In the genomic region with DNA sequence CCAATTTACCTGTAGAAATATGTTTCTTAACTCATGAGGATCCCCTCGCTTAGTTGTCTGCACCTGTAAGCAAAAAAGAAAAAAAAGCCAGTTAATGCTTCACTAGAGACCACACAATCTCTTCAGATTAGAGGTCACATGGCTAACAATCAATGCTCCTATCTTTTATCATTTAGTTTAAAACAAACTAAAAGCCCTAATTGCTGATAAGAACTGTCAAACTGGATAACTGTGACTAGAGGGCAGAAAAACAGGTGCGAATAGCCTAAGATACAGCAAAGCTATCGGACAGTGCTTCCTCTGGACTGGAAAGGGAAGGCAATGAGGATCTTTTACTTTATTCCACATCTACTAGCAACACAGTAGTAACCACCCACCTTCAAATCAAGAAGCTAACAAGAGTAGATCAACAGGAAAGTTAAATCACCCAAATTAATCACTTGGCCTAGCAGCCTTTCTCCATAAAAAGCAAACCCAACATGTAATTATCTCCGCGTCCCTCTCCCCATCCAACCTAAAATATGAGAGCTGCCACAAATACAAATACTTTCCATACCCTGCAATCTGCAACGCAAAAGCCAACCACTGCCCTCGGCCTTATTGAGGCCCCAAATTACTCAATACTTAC, we compare ENCODE assay signal across 9 cellular contexts. TPM values are rescaled to one million over a fixed set of nuclear protein-coding genes. Genes with fewer than 3 reads are reported as not detected.
DNase-seq lines count a peak whose midpoint lies in the region; ATAC-seq and TF ChIP-seq lines count a peak whose summit lies in the region.
"Had no signal": no experiment of that assay in that cellular context is flagged by ENCODE, and none has a peak within 500 bp of the region (broad histone marks: within the 10 kb centered on the region; RNA-seq: fewer than 3 reads in every experiment).

No MANE protein-coding gene starts in this region.

- no peaks in the 10 kb centered on the region for H3K9me2 ChIP-seq in SU-DHL-6 (replicated peaks; ENCODE audit: insufficient read depth, low read length)

- peak overlapping the region; percentile 32 for H3K27ac ChIP-seq in SU-DHL-6 (ENCODE audit: low read depth, low read length)
- peak overlapping the region; percentile 74 to 88 (median 86) for H3K27ac ChIP-seq in gastroesophageal sphincter

- intact Hi-C loops in Right ventricle myocardium superior (cut with DNase I) (no loop called here), cardiac septum (cut with DNase I) (no loop called here)

- H3K4me2 ChIP-seq in SU-DHL-6 (ENCODE audit: low read depth, low read length, poor library complexity, severe bottlenecking): peak overlapping the region; percentile 88

- ATAC-seq in Right ventricle myocardium superior (ENCODE audit: poor library complexity) (peak; percentile 30), gastroesophageal sphincter (no peak), GM19452 (IDR thresholded peaks at IDR 0.05; ENCODE audit: unreplicated experiment) (no peak)

- TF ChIP-seq CTCF in SU-DHL-6 (IDR thresholded peaks at IDR 0.05; ENCODE audit: insufficient read depth, low read length, poor library complexity, severe bottlenecking) (no peak), gastroesophageal sphincter (IDR thresholded peaks at IDR 0.05) (no peak)

- H2AFZ ChIP-seq in SU-DHL-6 (ENCODE audit: low read depth, low read length, severe bottlenecking): peak overlapping the region; percentile 90

- H4K20me1 ChIP-seq in SU-DHL-6 (ENCODE audit: low read depth, low read length): no peaks in the 10 kb centered on the region

- TF ChIP-seq POLR2A in gastroesophageal sphincter (IDR thresholded peaks at IDR 0.05): no peak

- peaks cover 5 to 69% (median 5%) of the 10 kb centered on the region in 3 donors for H3K4me1 ChIP-seq in gastroesophageal sphincter

- peak overlapping the region; percentile 83 for H3K9ac ChIP-seq in SU-DHL-6 (ENCODE audit: low read length)

- H3K79me2 ChIP-seq in SU-DHL-6 (ENCODE audit: insufficient read depth, low read length): peaks cover 52% of the 10 kb centered on the region

- H3K36me3 ChIP-seq in SU-DHL-6 (ENCODE audit: low read length) (peaks cover 10% of the 10 kb centered on the region; the same call in 1 of the 2 replicates), gastroesophageal sphincter (peaks cover 0 to 8% of the 10 kb centered on the region in 2 donors)

- WGBS in gastroesophageal sphincter (ENCODE audit: low coverage in 1 of 2), 2 donors: 15 to 24% methylated on average over 7 of the region's 7 CpGs

- H3F3A ChIP-seq in SU-DHL-6 (ENCODE audit: insufficient read depth): no peaks in the 10 kb centered on the region

- DNase-seq in Right ventricle myocardium superior (no peak), cardiac septum (ENCODE audit: low spot score) (no peak), putamen (ENCODE audit: low spot score) (peak; percentile 16), NCI-H1436 treated with DMSO at 0.1 percent for 48 hours (lab: John Stamatoyannopoulos, UW) (no peak)
- no peak for DNase-seq in effector CD4-positive, alpha-beta T cell

- no peak for TF ChIP-seq EP300 in gastroesophageal sphincter (IDR thresholded peaks at IDR 0.05)

- peak overlapping the region; percentile 78 for H3K4me3 ChIP-seq in SU-DHL-6 (ENCODE audit: insufficient read depth, low read length, poor library complexity, severe bottlenecking)
- H3K4me3 ChIP-seq in gastroesophageal sphincter: peak overlapping the region; percentile 82 to 94

- no peaks in the 10 kb centered on the region for H3K9me3 ChIP-seq in SU-DHL-6 (ENCODE audit: insufficient read depth, low read length)
- no peaks in the 10 kb centered on the region for H3K9me3 ChIP-seq in gastroesophageal sphincter

- H3K27me3 ChIP-seq in SU-DHL-6 (ENCODE audit: low read length) (no peaks in the 10 kb centered on the region), gastroesophageal sphincter (no peaks in the 10 kb centered on the region)
- H3K27me3 ChIP-seq: foreskin keratinocyte had no signal

RNA-seq across cellular contexts. Expression of a gene that starts 0.7 kb away (rescaled TPM):
- 107 TPM for total RNA-seq in Right ventricle myocardium superior
- 91.2 TPM for total RNA-seq in cardiac septum
- 10 to 100 TPM; 54.9 to 82.7 (median 70.5) TPM for total RNA-seq in gastroesophageal sphincter

RNA-seq across cellular contexts. Expression of a gene that starts 29.0 kb away (rescaled TPM):
- total RNA-seq in Right ventricle myocardium superior: 31.1 TPM
- 32.7 TPM for total RNA-seq in cardiac septum
- total RNA-seq in gastroesophageal sphincter: 10 to 100 TPM; 25.2 to 34.2 (median 31.3) TPM
